8 cellular contexts compared by ENCODE assay signal in genomic region chrX:108439434-108439883, GRCh38. TPM values are rescaled to one million over a fixed set of nuclear protein-coding genes. Genes with fewer than 3 reads are reported as not detected.
DNase-seq lines count a peak whose midpoint lies in the region; ATAC-seq lines count a peak whose summit lies in the region.

COL4A5 (plus strand) TSS chrX:108439838; CDS start chrX:108440126, 288 bp downstream.

- no peak for ATAC-seq in activated CD4-positive, alpha-beta T cell treated with anti-CD3 and anti-CD28 coated beads for 36 hours
- no peak for ATAC-seq in central memory CD8-positive, alpha-beta T cell (replicated peaks; ENCODE audit: extremely low read depth, poor library complexity, severe bottlenecking)
- ATAC-seq in GM21619 (IDR thresholded peaks at IDR 0.05; ENCODE audit: unreplicated experiment) = no peak

- peak within 1 kb of the TSS; percentile 64 to 74 (median 73) for H3K4me3 ChIP-seq in skeletal muscle tissue (ENCODE audit: low read length in 3 of 3)

- peak within 1 kb of the TSS; percentile 66 to 85 (median 76) for H3K9ac ChIP-seq in skeletal muscle tissue (ENCODE audit: low read depth in 1 of 3, low read length in 3 of 3)

- no peaks in the 10 kb centered on the region for H3K36me3 ChIP-seq in skeletal muscle tissue (ENCODE audit: control insufficient read depth in 3 of 3, insufficient read depth in 3 of 3, low read length in 3 of 3)

- peaks cover 7% of the 10 kb centered on the region for H3K4me1 Mint-ChIP-seq in activated CD4-positive, alpha-beta T cell treated with anti-CD3 and anti-CD28 coated beads for 36 hours
- no peaks in the 10 kb centered on the region for H3K4me1 Mint-ChIP-seq in central memory CD8-positive, alpha-beta T cell

- DNase-seq in activated CD4-positive, alpha-beta T cell treated with anti-CD3 and anti-CD28 coated beads for 36 hours = peak; percentile 3
- DNase-seq in activated CD4-positive, alpha-beta T cell treated with anti-CD3 and anti-CD28 coated beads for 48 hours = no peak
- DNase-seq in NCI-H526 (lab: John Stamatoyannopoulos, UW) (peak; percentile 15 to 39), iPS-NIHi7 (ENCODE audit: extremely low spot score) (peak; percentile 78), NCI-H128 (lab: John Stamatoyannopoulos, UW; ENCODE audit: unreplicated experiment) (no peak)
- no peak for DNase-seq in central memory CD8-positive, alpha-beta T cell (ENCODE audit: low spot score in 2 of 2)

- no peaks in the 10 kb centered on the region for H3K9me3 Mint-ChIP-seq in activated CD4-positive, alpha-beta T cell treated with anti-CD3 and anti-CD28 coated beads for 36 hours (ENCODE audit: low read depth)
- H3K9me3 Mint-ChIP-seq in central memory CD8-positive, alpha-beta T cell = no peaks in the 10 kb centered on the region

- no peaks in the 10 kb centered on the region for H3K9me3 ChIP-seq in skeletal muscle tissue (ENCODE audit: control insufficient read depth in 3 of 3, low read length in 3 of 3)

- H3K4me1 ChIP-seq in skeletal muscle tissue (ENCODE audit: control insufficient read depth in 3 of 3, insufficient read depth in 3 of 3, low read length in 3 of 3) = peaks cover 2 to 4% (median 4%) of the 10 kb centered on the region in 3 donors

- H3K27ac Mint-ChIP-seq in activated CD4-positive, alpha-beta T cell treated with anti-CD3 and anti-CD28 coated beads for 36 hours = no peak within 1 kb of the TSS
- no peak within 1 kb of the TSS for H3K27ac Mint-ChIP-seq in central memory CD8-positive, alpha-beta T cell (ENCODE audit: low read depth)

- intact Hi-C loops in activated CD4-positive, alpha-beta T cell treated with anti-CD3 and anti-CD28 coated beads for 36 hours (cut with DNase I, micrococcal nuclease) = no loop called here

- peaks cover 23% of the 10 kb centered on the region for H3K27me3 Mint-ChIP-seq in activated CD4-positive, alpha-beta T cell treated with anti-CD3 and anti-CD28 coated beads for 36 hours
- H3K27me3 Mint-ChIP-seq in central memory CD8-positive, alpha-beta T cell = peaks cover 31% of the 10 kb centered on the region

- peaks cover 0 to 8% (median 0%) of the 10 kb centered on the region in 3 donors for H3K27me3 ChIP-seq in skeletal muscle tissue (ENCODE audit: control insufficient read depth in 3 of 3, insufficient read depth in 3 of 3, low read length in 3 of 3)

- peak within 1 kb of the TSS; percentile 58 for H3K27ac ChIP-seq in skeletal muscle tissue (ENCODE audit: low read depth, low read length)

- no peaks in the 10 kb centered on the region for H3K36me3 Mint-ChIP-seq in activated CD4-positive, alpha-beta T cell treated with anti-CD3 and anti-CD28 coated beads for 36 hours (ENCODE audit: low read depth)
- H3K36me3 Mint-ChIP-seq in central memory CD8-positive, alpha-beta T cell (ENCODE audit: insufficient read depth) = peaks cover 4% of the 10 kb centered on the region

- POLR2A ChIA-PET in activated CD4-positive, alpha-beta T cell treated with anti-CD3 and anti-CD28 coated beads for 36 hours (lab: Charles Lee) = no interaction called here

- H3K4me3 Mint-ChIP-seq in activated CD4-positive, alpha-beta T cell treated with anti-CD3 and anti-CD28 coated beads for 36 hours = peak within 1 kb of the TSS; percentile 32
- H3K4me3 Mint-ChIP-seq in central memory CD8-positive, alpha-beta T cell = peak within 1 kb of the TSS; percentile 36

- CTCF ChIA-PET in activated CD4-positive, alpha-beta T cell treated with anti-CD3 and anti-CD28 coated beads for 36 hours (lab: Charles Lee) = no interaction called here

RNA-seq across cellular contexts. Expression of gene COL4A5, which starts in this region (rescaled TPM):
- not detected for total RNA-seq in activated CD4-positive, alpha-beta T cell treated with anti-CD3 and anti-CD28 coated beads for 36 hours
- 17.2 TPM for total RNA-seq in skeletal muscle tissue

Comparison
In these comparisons a context has a peak if more than half of its experiments do, and no peak if none do; other contexts are left out.
1. RNA of gene COL4A5 (total RNA-seq): 17.2 TPM in skeletal muscle tissue (single experiment); not detected in activated CD4-positive, alpha-beta T cell treated with anti-CD3 and anti-CD28 coated beads for 36 hours; every median in the first group is over 10 times any median in the second.
2. Peak in DNase-seq in activated CD4-positive, alpha-beta T cell treated with anti-CD3 and anti-CD28 coated beads for 36 hours; RNA of the gene not detected or under 1 TPM.
3. DNase-seq: peak in NCI-H526 (2 of 2) and iPS-NIHi7 (single experiment); none in activated CD4-positive, alpha-beta T cell treated with anti-CD3 and anti-CD28 coated beads for 48 hours (single experiment), central memory CD8-positive, alpha-beta T cell (0 of 2) and NCI-H128 (single experiment).